ENCODE assay signal across 18 cellular contexts in the genomic region with DNA sequence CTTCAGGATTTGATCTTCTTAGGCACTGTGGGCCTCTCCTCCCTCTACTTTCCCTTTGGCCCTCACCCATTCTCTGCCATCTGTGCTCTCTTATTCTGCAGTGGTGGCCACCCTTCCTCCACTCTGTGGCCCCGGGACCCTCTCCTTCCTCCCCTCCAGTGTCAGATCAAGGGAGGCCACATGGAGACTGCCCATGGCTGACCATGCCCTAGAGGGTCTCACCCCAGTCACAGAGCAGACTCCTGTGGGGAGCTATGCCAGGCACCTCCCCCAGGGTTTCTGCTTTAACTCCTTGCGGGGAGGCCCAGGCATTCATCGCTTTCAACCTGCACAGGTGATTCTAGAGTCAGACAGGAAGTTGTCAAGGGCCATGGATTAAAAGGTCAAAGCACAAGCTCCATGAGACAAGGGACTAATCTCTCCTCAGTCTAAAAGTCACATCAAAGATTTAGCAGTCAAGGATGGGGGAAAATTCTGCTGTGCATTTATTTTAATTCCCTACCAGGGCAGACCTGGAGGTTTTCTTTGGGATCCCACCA. TPM values are rescaled to one million over a fixed set of nuclear protein-coding genes. Genes with fewer than 3 reads are reported as not detected.
A peak's percentile ranks its signal among the peaks of the same experiment; 100 is the strongest.
DNase-seq lines count a peak whose midpoint lies in the region; ATAC-seq, FAIRE-seq and TF ChIP-seq lines count a peak whose summit lies in the region.
"Had no signal": no experiment of that assay in that cellular context is flagged by ENCODE, and none has a peak within 500 bp of the region (broad histone marks: within the 10 kb centered on the region; RNA-seq: fewer than 3 reads in every experiment).

No MANE protein-coding gene starts in this region.

- POLR2A ChIA-PET in T-cell (lab: Charles Lee): no interaction called here

- no peak for TF ChIP-seq CTCF in left ventricle myocardium inferior (IDR thresholded peaks at IDR 0.05; ENCODE audit: borderline replicate concordance)
- no peak for TF ChIP-seq CTCF in right atrium auricular region (IDR thresholded peaks at IDR 0.05)

- no peaks in the 10 kb centered on the region for H3K9me3 Mint-ChIP-seq in T-cell
- H3K9me3 Mint-ChIP-seq: CD8-positive, alpha-beta memory T cell; H9 had no signal

- WGBS in mesenchymal stem cell: 84% methylated on average over 3 of the region's 3 CpGs

- H3K27ac ChIP-seq in left ventricle myocardium inferior (replicated peaks) (peak overlapping the region; percentile 89), right atrium auricular region (no peak overlapping the region), cingulate gyrus (ENCODE audit: low read depth, low read length) (peak overlapping the region; percentile 49), mesenchymal stem cell (ENCODE audit: low read length, poor library complexity, severe bottlenecking) (peak overlapping the region; percentile 92)
- H3K27ac ChIP-seq: A549 had no signal

- intact Hi-C loops in left ventricle myocardium inferior (cut with micrococcal nuclease): no loop called here

- H3K14ac ChIP-seq in mesenchymal stem cell (ENCODE audit: low read length in 2 of 2): no peak overlapping the region

- no peak overlapping the region for H3K4me3 Mint-ChIP-seq in T-cell
- H3K4me3 Mint-ChIP-seq: CD8-positive, alpha-beta memory T cell; H9 had no signal

- H2BK12ac ChIP-seq in mesenchymal stem cell (ENCODE audit: low read length in 2 of 2): no peak overlapping the region

- H3K9me3 ChIP-seq in left ventricle myocardium inferior (replicated peaks): peaks cover 6% of the 10 kb centered on the region
- H3K9me3 ChIP-seq in right atrium auricular region: no peaks in the 10 kb centered on the region
- H3K9me3 ChIP-seq in mesenchymal stem cell (ENCODE audit: control insufficient read depth, low read length): no peaks in the 10 kb centered on the region
- H3K9me3 ChIP-seq: A549 had no signal

- no peak for DNase-seq in left ventricle myocardium inferior
- no peak for DNase-seq in right atrium auricular region (ENCODE audit: low spot score)
- DNase-seq in mesenchymal stem cell: no peak
- no peak for DNase-seq in T-cell
- DNase-seq in GM19239 (ENCODE audit: insufficient read length, low spot score): no peak
- no peak for DNase-seq in NCI-H1930 (lab: John Stamatoyannopoulos, UW)
- DNase-seq: AML-193; CD8-positive, alpha-beta memory T cell; H9; NCI-H1436 treated with DMSO at 0.1 percent for 48 hours; NCI-H2081 treated with DMSO at 0.1 percent for 48 hours; NCI-H524; SIG-M5 had no signal

- no peak for FAIRE-seq in GM19239 (lab: Jason Lieb, UNC)
- FAIRE-seq: A549, RCC 7860 had no signal

- H3K4ac ChIP-seq in mesenchymal stem cell (ENCODE audit: low read depth in 1 of 2, low read length in 2 of 2): no peak overlapping the region

- H3K27me3 ChIP-seq in left ventricle myocardium inferior (ENCODE audit: low read depth): peaks cover 16% of the 10 kb centered on the region
- H3K27me3 ChIP-seq in right atrium auricular region: no peaks in the 10 kb centered on the region
- no peaks in the 10 kb centered on the region for H3K27me3 ChIP-seq in mesenchymal stem cell (ENCODE audit: control insufficient read depth in 1 of 2, insufficient read depth in 1 of 2, low read length in 2 of 2)

- H3K4me3 ChIP-seq in left ventricle myocardium inferior: no peak overlapping the region
- no peak overlapping the region for H3K4me3 ChIP-seq in right atrium auricular region
- H3K4me3 ChIP-seq in mesenchymal stem cell (ENCODE audit: insufficient read depth in 1 of 2, low read depth in 1 of 2, low read length in 2 of 2): no peak overlapping the region
- H3K4me3 ChIP-seq: A549 had no signal

- no peak for ATAC-seq in T-cell (replicated peaks in 1 of 4)
- ATAC-seq in GM18502 (IDR thresholded peaks at IDR 0.05; ENCODE audit: poor library complexity, unreplicated experiment): no peak
- ATAC-seq: A549 had no signal

- CTCF ChIA-PET in T-cell (lab: Charles Lee): no interaction called here

- H3K27ac Mint-ChIP-seq in T-cell: no peak overlapping the region
- H3K27ac Mint-ChIP-seq: H9 had no signal

- H3K36me3 Mint-ChIP-seq in T-cell: no peaks in the 10 kb centered on the region
- H3K36me3 Mint-ChIP-seq: CD8-positive, alpha-beta memory T cell had no signal

- peaks cover 13% of the 10 kb centered on the region in 2 donors for H3K27me3 Mint-ChIP-seq in T-cell

- H2AFZ ChIP-seq in mesenchymal stem cell (ENCODE audit: low read depth, low read length): no peak overlapping the region

- no peak overlapping the region for H3K4me2 ChIP-seq in mesenchymal stem cell (ENCODE audit: low read length, poor library complexity, severe bottlenecking)
- H3K4me2 ChIP-seq: A549 had no signal

- no peak overlapping the region for H2BK5ac ChIP-seq in mesenchymal stem cell (ENCODE audit: low read depth, low read length, poor library complexity, severe bottlenecking)

- no peaks in the 10 kb centered on the region for H3K79me1 ChIP-seq in mesenchymal stem cell (replicated peaks; ENCODE audit: low read length, poor library complexity, severe bottlenecking)

- H4K91ac ChIP-seq in mesenchymal stem cell (ENCODE audit: low read length): no peak overlapping the region

- no peak overlapping the region for H3K9ac ChIP-seq in mesenchymal stem cell (ENCODE audit: low read length)

- H3K23ac ChIP-seq in mesenchymal stem cell (ENCODE audit: low read length in 2 of 2): no peak overlapping the region

- no peaks in the 10 kb centered on the region for H3K36me3 ChIP-seq in left ventricle myocardium inferior
- H3K36me3 ChIP-seq in right atrium auricular region: no peaks in the 10 kb centered on the region
- H3K36me3 ChIP-seq in mesenchymal stem cell (ENCODE audit: control insufficient read depth in 1 of 2, insufficient read depth in 2 of 2, low read depth in 1 of 2, low read length in 2 of 2): no peaks in the 10 kb centered on the region

- H3K4me1 Mint-ChIP-seq in T-cell: no peaks in the 10 kb centered on the region
- H3K4me1 Mint-ChIP-seq: CD8-positive, alpha-beta memory T cell had no signal

- no peak overlapping the region for H2BK120ac ChIP-seq in mesenchymal stem cell (ENCODE audit: low read depth, low read length)

- H4K8ac ChIP-seq in mesenchymal stem cell (ENCODE audit: low read length): no peak overlapping the region

- H3K4me1 ChIP-seq in left ventricle myocardium inferior (peaks cover 36% of the 10 kb centered on the region), right atrium auricular region (peaks cover 0 to 33% of the 10 kb centered on the region in 2 donors), mesenchymal stem cell (ENCODE audit: control insufficient read depth, insufficient read depth, low read depth, low read length) (peaks cover 23% of the 10 kb centered on the region)

- no peak overlapping the region for H2BK15ac ChIP-seq in mesenchymal stem cell (ENCODE audit: low read depth, poor library complexity, severe bottlenecking)

- peak overlapping the region; percentile 89 for H2AK5ac ChIP-seq in mesenchymal stem cell (ENCODE audit: low read length, severe bottlenecking)

- H3K18ac ChIP-seq in mesenchymal stem cell (ENCODE audit: low read depth in 1 of 2, low read length in 2 of 2): no peak overlapping the region

RNA-seq across cellular contexts. Expression of gene CST3, which starts 15.7 kb away (rescaled TPM):
- 576 TPM for total RNA-seq in left ventricle myocardium inferior
- total RNA-seq in right atrium auricular region: 100 to 1,000 TPM; 884 to 914 TPM
- 817 TPM for polyA plus RNA-seq in mesenchymal stem cell (2013, experiment 1 of 2)
- polyA plus RNA-seq in mesenchymal stem cell (2013, experiment 2 of 2): 846 TPM
- total RNA-seq in T-cell: 1 to 10 TPM; 5.1 to 9.0 (median 5.3) TPM

RNA-seq across cellular contexts. Expression of gene CST4, which starts 35.4 kb away (rescaled TPM):
- total RNA-seq in left ventricle myocardium inferior (not detected), right atrium auricular region (not detected), T-cell (not detected)
- not detected for polyA plus RNA-seq in mesenchymal stem cell (2013, experiment 1 of 2)
- 0.18 TPM for polyA plus RNA-seq in mesenchymal stem cell (2013, experiment 2 of 2)
- total RNA-seq: CD8-positive, alpha-beta memory T cell; H9; HT1080 had no signal
- polyA plus RNA-seq: A549; CD8-positive, alpha-beta memory T cell had no signal

RNA-seq across cellular contexts. Expression of gene CST9, which starts 47.8 kb away (rescaled TPM):
- total RNA-seq in left ventricle myocardium inferior (not detected), right atrium auricular region (not detected), T-cell (not detected)
- not detected for polyA plus RNA-seq in mesenchymal stem cell (2013, experiment 1 of 2)
- polyA plus RNA-seq in mesenchymal stem cell (2013, experiment 2 of 2): not detected
- total RNA-seq: CD8-positive, alpha-beta memory T cell; H9; HT1080 had no signal
- polyA plus RNA-seq: A549; CD8-positive, alpha-beta memory T cell had no signal

Comparison
In these comparisons a context has a peak if more than half of its experiments do, and no peak if none do; other contexts are left out.
1. H3K27ac ChIP-seq: peak in left ventricle myocardium inferior (single experiment), cingulate gyrus (single experiment) and mesenchymal stem cell (single experiment); none in right atrium auricular region (0 of 2).
2. RNA of gene CST3, which starts 15.7 kb away (total RNA-seq): 884 to 914 TPM in right atrium auricular region and 576 TPM in left ventricle myocardium inferior (single experiment); 5.1 to 9.0 TPM in T-cell; every median in the first group is over 10 times any median in the second.